Comparison of ENCODE assay signal across 1 cellular context in genomic region chr2:68062680-68063387, GRCh38.
TF ChIP-seq lines count a peak whose summit lies in the region.

C1D (minus strand) TSS chr2:68063004; CDS start chr2:68047310, 15,694 bp downstream.

TF ChIP-seq in K562, 482 proteins besides CTCF, POLR2A, EP300 and RAD21 (continued from another document and continues in another):
- TF ChIP-seq STAT6 (CRISPR knock-in tag; IDR thresholded peaks at IDR 0.05) (no peak), ZNF133 (CRISPR knock-in tag; IDR thresholded peaks at IDR 0.05) (no peak), SRSF9 (IDR thresholded peaks at IDR 0.05; ENCODE audit: borderline replicate concordance, low read depth, low read length) (no peak), KLF13 (tag; IDR thresholded peaks at IDR 0.05; ENCODE audit: borderline replicate concordance, low read depth) (peak; percentile 51; the same call in 1 of the 2 replicates), MNT (conservative IDR thresholded peaks at IDR 0.05) (peak; percentile 87 to 95), TFAM (CRISPR knock-in tag; conservative IDR thresholded peaks at IDR 0.05) (no peak), GABPB2 (CRISPR knock-in tag; conservative IDR thresholded peaks at IDR 0.05) (no peak), IRF2 (CRISPR knock-in tag; IDR thresholded peaks at IDR 0.05) (no peak), ZNF551 (CRISPR knock-in tag; IDR thresholded peaks at IDR 0.05) (no peak), TAF1 (IDR thresholded peaks at IDR 0.05; ENCODE audit: control insufficient read depth, extremely low read depth, insufficient read depth, low read length, severe bottlenecking) (peak; percentile 92), MAFF (IDR thresholded peaks at IDR 0.05; ENCODE audit: low read length) (no peak), TRIM24 (IDR thresholded peaks at IDR 0.05) (no peak), HNRNPK (IDR thresholded peaks at IDR 0.05; ENCODE audit: low read depth, low read length, poor library complexity, severe bottlenecking) (no peak), ZNF197 (CRISPR knock-in tag; IDR thresholded peaks at IDR 0.05; ENCODE audit: low read depth) (no peak), KLF10 (CRISPR knock-in tag; IDR thresholded peaks at IDR 0.05) (no peak), ZNF3 (CRISPR knock-in tag; IDR thresholded peaks at IDR 0.05) (no peak), HMG20A (CRISPR knock-in tag; conservative IDR thresholded peaks at IDR 0.05) (no peak), RNF219 (CRISPR knock-in tag; IDR thresholded peaks at IDR 0.05) (no peak), HNRNPL (IDR thresholded peaks at IDR 0.05; ENCODE audit: low read depth, low read length) (no peak), CBFB (CRISPR knock-in tag; IDR thresholded peaks at IDR 0.05) (no peak), ZBED1 (IDR thresholded peaks at IDR 0.05) (no peak), ZNF217 (CRISPR knock-in tag; IDR thresholded peaks at IDR 0.05) (no peak), KDM4B (IDR thresholded peaks at IDR 0.05; ENCODE audit: borderline replicate concordance in 2 of 2, low read depth in 1 of 2) (0 out of 4 replicates have a peak, but pooled peaks of 1 of the 2 experiments have one; percentile 40), ZNF263 (CRISPR knock-in tag; IDR thresholded peaks at IDR 0.05; ENCODE audit: borderline replicate concordance) (no peak), PREB (CRISPR knock-in tag; IDR thresholded peaks at IDR 0.05) (no peak), RBBP5 (IDR thresholded peaks at IDR 0.05; ENCODE audit: borderline replicate concordance, insufficient read depth, low read length, poor library complexity, severe bottlenecking) (peak; percentile 86), GTF2B (IDR thresholded peaks at IDR 0.05; ENCODE audit: extremely low read depth, insufficient read length) (peak; percentile 52), ATF1 (CRISPR knock-in tag; IDR thresholded peaks at IDR 0.05) (peak; percentile 98), ATF1 (tag; IDR thresholded peaks at IDR 0.05) (peak; percentile 100), ZBTB33 (CRISPR knock-in tag; IDR thresholded peaks at IDR 0.05) (no peak), ZNF444 (CRISPR knock-in tag; IDR thresholded peaks at IDR 0.05) (no peak), SNAPC5 (CRISPR knock-in tag; IDR thresholded peaks at IDR 0.05) (no peak), USF2 (CRISPR knock-in tag; IDR thresholded peaks at IDR 0.05) (no peak), SOX6 (IDR thresholded peaks at IDR 0.05) (no peak), KAT2B (IDR thresholded peaks at IDR 0.05; ENCODE audit: low read depth, low read length) (no peak), BRF1 (IDR thresholded peaks at IDR 0.05; ENCODE audit: borderline replicate concordance, extremely low read depth, insufficient read length) (no peak), ZFP91 (CRISPR knock-in tag; IDR thresholded peaks at IDR 0.05) (no peak), IRF1 (CRISPR knock-in tag; IDR thresholded peaks at IDR 0.05; ENCODE audit: borderline replicate concordance) (no peak), HNRNPUL1 (IDR thresholded peaks at IDR 0.05; ENCODE audit: low read length) (no peak), RBM22 (IDR thresholded peaks at IDR 0.05; ENCODE audit: low read depth, low read length, poor library complexity, severe bottlenecking) (no peak), FUS (optimal IDR thresholded peaks at IDR 0.05; ENCODE audit: low read depth, low read length) (no peak), PURB (CRISPR knock-in tag; IDR thresholded peaks at IDR 0.05; ENCODE audit: low read depth) (no peak), ZNF785 (CRISPR knock-in tag; IDR thresholded peaks at IDR 0.05) (no peak), NFYB (IDR thresholded peaks at IDR 0.05; ENCODE audit: extremely low read depth, insufficient read length) (no peak), ZNF57 (CRISPR knock-in tag; IDR thresholded peaks at IDR 0.05) (no peak), ZFP30 (CRISPR knock-in tag; IDR thresholded peaks at IDR 0.05; ENCODE audit: borderline replicate concordance) (no peak), ZNF274 (IDR thresholded peaks at IDR 0.05; ENCODE audit: borderline replicate concordance, low read depth, low read length) (no peak), PPARD (CRISPR knock-in tag; IDR thresholded peaks at IDR 0.05) (no peak), SAFB (IDR thresholded peaks at IDR 0.05; ENCODE audit: borderline replicate concordance, low read depth, low read length) (no peak), MYBL2 (IDR thresholded peaks at IDR 0.05; ENCODE audit: low read depth) (no peak), MYBL2 (CRISPR knock-in tag; IDR thresholded peaks at IDR 0.05; ENCODE audit: borderline replicate concordance) (no peak), HMG20B (CRISPR knock-in tag; IDR thresholded peaks at IDR 0.05) (no peak), TAF7 (tag; IDR thresholded peaks at IDR 0.05) (peak; percentile 35; the same call in 1 of the 2 replicates), DLX4 (CRISPR knock-in tag; IDR thresholded peaks at IDR 0.05) (no peak), EHMT2 (IDR thresholded peaks at IDR 0.05) (no peak), HDAC3 (IDR thresholded peaks at IDR 0.05; ENCODE audit: borderline replicate concordance, partially characterized antibody) (no peak), PRMT5 (CRISPR knock-in tag; IDR thresholded peaks at IDR 0.05) (no peak), TRIM25 (IDR thresholded peaks at IDR 0.05; ENCODE audit: borderline replicate concordance) (no peak)
